In genomic region chr7:23017303-23017702, GRCh38 we compare ENCODE assay signal across 17 cellular contexts. TPM values are rescaled to one million over a fixed set of nuclear protein-coding genes. Genes with fewer than 3 reads are reported as not detected.
DNase-seq lines count a peak whose midpoint lies in the region; ATAC-seq and TF ChIP-seq lines count a peak whose summit lies in the region.
"Had no signal": no experiment of that assay in that cellular context is flagged by ENCODE, and none has a peak within 500 bp of the region (broad histone marks: within the 10 kb centered on the region; RNA-seq: fewer than 3 reads in every experiment).

No MANE protein-coding gene starts in this region.

- POLR2A ChIA-PET in activated B cell treated with CpG ODN at 0.5 μM for 24 hours (lab: Charles Lee) = interaction anchor here (0.6 kb wide), 1 partner anchor 1964 kb away, joined by 3 read pairs; no protein-coding TSS in a partner anchor

- intact Hi-C loops in activated B cell treated with CpG ODN at 0.5 μM for 24 hours (cut with micrococcal nuclease) = loop anchor here (10.0 kb wide), 3 partner anchors 357 to 1073 kb away; partner anchors contain the start of genes CDCA7L and TRA2A

- no peak for TF ChIP-seq CTCF in activated B cell treated with CpG ODN at 0.5 μM for 24 hours (IDR thresholded peaks at IDR 0.05)
- no peak for TF ChIP-seq CTCF in endothelial cell (IDR thresholded peaks at IDR 0.05; ENCODE audit: unreplicated experiment)
- TF ChIP-seq CTCF in foreskin keratinocyte (conservative IDR thresholded peaks at IDR 0.05) = no peak

- peak overlapping the region; percentile 85 for H3K27ac Mint-ChIP-seq in activated B cell treated with CpG ODN at 0.5 μM for 24 hours
- H3K27ac Mint-ChIP-seq in endothelial cell (ENCODE audit: unreplicated experiment) = no peak overlapping the region

- H3K36me3 Mint-ChIP-seq in activated B cell treated with CpG ODN at 0.5 μM for 24 hours (ENCODE audit: low read depth) (peaks cover 6% of the 10 kb centered on the region), endothelial cell (ENCODE audit: low read depth, unreplicated experiment) (no peaks in the 10 kb centered on the region)

- no peak overlapping the region for H3K27ac ChIP-seq in ACC112 (ENCODE audit: low read depth, low read length)
- no peak overlapping the region for H3K27ac ChIP-seq in foreskin keratinocyte
- H3K27ac ChIP-seq: body of pancreas, parathyroid adenoma, SJSA1 had no signal

- no peak for ATAC-seq in activated B cell treated with CpG ODN at 0.5 μM for 24 hours (ENCODE audit: low read depth)
- no peak for ATAC-seq in HG03520 (IDR thresholded peaks at IDR 0.05; ENCODE audit: unreplicated experiment)
- no peak for ATAC-seq in foreskin keratinocyte
- ATAC-seq: body of pancreas had no signal

- H3K4me3 Mint-ChIP-seq in activated B cell treated with CpG ODN at 0.5 μM for 24 hours (peak overlapping the region; percentile 55), endothelial cell (ENCODE audit: unreplicated experiment) (no peak overlapping the region)

- H3K4me3 ChIP-seq in ACC112 (ENCODE audit: low read depth, low read length) = no peak overlapping the region
- H3K4me3 ChIP-seq: body of pancreas, SJSA1 had no signal

- DNase-seq in GDM1 (lab: John Stamatoyannopoulos, UW) (peak; percentile 45), NAMALWA (ENCODE audit: low spot score) (peak; percentile 55), activated B cell treated with CpG ODN at 0.5 μM for 24 hours (no peak), endothelial cell (ENCODE audit: low spot score) (no peak), NCI-H1105 treated with DMSO at 0.1 percent for 48 hours (lab: John Stamatoyannopoulos, UW) (no peak), foreskin keratinocyte (no peak)
- DNase-seq: activated CD4-positive, CD25-positive, alpha-beta regulatory T cell; activated CD8-positive, alpha-beta memory T cell treated with anti-CD3 and anti-CD28 coated beads, Interleukin-2, amount 50 U/mL, for 48 hours; activated naive CD4-positive, alpha-beta T cell; body of pancreas; IMR-90; NCI-H1436 treated with DMSO at 0.1 percent for 48 hours; stimulated activated CD4-positive, alpha-beta T cell treated with anti-CD3 and anti-CD28 coated beads, Interleukin-2, amount 100 ng/mL, for 48 hours had no signal

- H2AFZ ChIP-seq in ACC112 (ENCODE audit: low read length, unreplicated experiment) = peak overlapping the region; percentile 21
- H2AFZ ChIP-seq: parathyroid adenoma had no signal

- H3K9me3 Mint-ChIP-seq in activated B cell treated with CpG ODN at 0.5 μM for 24 hours (peaks cover 10% of the 10 kb centered on the region), endothelial cell (ENCODE audit: unreplicated experiment) (no peaks in the 10 kb centered on the region)

- H3K4me1 Mint-ChIP-seq in activated B cell treated with CpG ODN at 0.5 μM for 24 hours (peaks cover 76% of the 10 kb centered on the region), endothelial cell (ENCODE audit: unreplicated experiment) (peaks cover 44% of the 10 kb centered on the region)

- peaks cover 16% of the 10 kb centered on the region for H3K79me2 ChIP-seq in ACC112 (ENCODE audit: control insufficient read depth, insufficient read depth, low read length, unreplicated experiment)
- H3K79me2 ChIP-seq: parathyroid adenoma had no signal

- H3K27me3 ChIP-seq in ACC112 (ENCODE audit: insufficient read depth, low read length) (no peaks in the 10 kb centered on the region), foreskin keratinocyte (no peaks in the 10 kb centered on the region)
- H3K27me3 ChIP-seq: body of pancreas, SJSA1 had no signal

- no peaks in the 10 kb centered on the region for H3K27me3 Mint-ChIP-seq in activated B cell treated with CpG ODN at 0.5 μM for 24 hours
- H3K27me3 Mint-ChIP-seq in endothelial cell (ENCODE audit: unreplicated experiment) = peaks cover 8% of the 10 kb centered on the region

- H3K4me1 ChIP-seq in ACC112 (ENCODE audit: control insufficient read depth, insufficient read depth, low read length, unreplicated experiment) = peaks cover 33% of the 10 kb centered on the region
- H3K4me1 ChIP-seq in foreskin keratinocyte = peaks cover 39% of the 10 kb centered on the region

- no peaks in the 10 kb centered on the region for H3K36me3 ChIP-seq in ACC112 (ENCODE audit: insufficient read depth, low read length)

- CTCF ChIA-PET in activated B cell treated with CpG ODN at 0.5 μM for 24 hours (lab: Charles Lee) = interaction anchor here (0.7 to 1.2 kb wide), 2 partner anchors 38 to 171 kb away, joined by 3 to 4 read pairs; no protein-coding TSS in a partner anchor

RNA-seq across cellular contexts. Expression of gene HYCC1, which starts 3.4 kb away (rescaled TPM):
- total RNA-seq in activated B cell treated with CpG ODN at 0.5 μM for 24 hours (39.9 and 41.9 TPM in 2 replicates), endothelial cell (ENCODE audit: unreplicated experiment) (93.8 TPM), foreskin keratinocyte (53.0 and 54.6 TPM in 2 replicates)
- polyA plus RNA-seq in foreskin keratinocyte = 9.7 and 12.9 TPM in 2 replicates

Comparison
In these comparisons a context has a peak if more than half of its experiments do, and no peak if none do; other contexts are left out.
1. DNase-seq: peak in GDM1 (single experiment) and NAMALWA (single experiment); none in activated B cell treated with CpG ODN at 0.5 μM for 24 hours (single experiment), endothelial cell (single experiment), NCI-H1105 treated with DMSO at 0.1 percent for 48 hours (single experiment) and foreskin keratinocyte (0 of 2).